Comparison of ENCODE assay signal across 23 cellular contexts in genomic region chr22:49571326-49571725, GRCh38.
"Had no signal": no experiment of that assay in that cellular context is flagged by ENCODE, and none has a peak within 500 bp of the region (broad histone marks: within the 10 kb centered on the region; RNA-seq: fewer than 3 reads in every experiment).

No MANE protein-coding gene starts in this region.

- H3K27me3 ChIP-seq: adrenal gland, gastrocnemius medialis, right atrium auricular region, uterus had no signal

- H3K27ac Mint-ChIP-seq: activated naive CD4-positive, alpha-beta T cell treated with anti-CD3 and anti-CD28 coated beads, Interleukin-2, amount 50 U/mL, for 72 hours; nephron; progenitor cell of endocrine pancreas; stimulated activated effector memory CD8-positive, alpha-beta T cell treated with anti-CD3 and anti-CD28 coated beads, Interleukin-12 subunit alpha, Interleukin-12 subunit beta, amount 100 ng/mL, for 72 hours had no signal

- H3K4me1 ChIP-seq: adrenal gland, breast epithelium, gastrocnemius medialis, uterus had no signal

- H3K4me3 Mint-ChIP-seq: activated T-cell treated with anti-CD3 and anti-CD28 coated beads, Interleukin-2, amount 50 U/mL, for 4 hours; nephron; stimulated activated effector memory CD8-positive, alpha-beta T cell treated with anti-CD3 and anti-CD28 coated beads, Interleukin-12 subunit alpha, Interleukin-12 subunit beta, amount 100 ng/mL, for 72 hours had no signal

- ATAC-seq: activated naive CD4-positive, alpha-beta T cell treated with anti-CD3 and anti-CD28 coated beads, Interleukin-2, amount 50 U/mL, for 72 hours; activated T-cell treated with anti-CD3 and anti-CD28 coated beads, Interleukin-2, amount 50 U/mL, for 4 hours; esophagus mucosa; gastrocnemius medialis; stimulated activated effector memory CD8-positive, alpha-beta T cell treated with anti-CD3 and anti-CD28 coated beads, Interleukin-12 subunit alpha, Interleukin-12 subunit beta, amount 100 ng/mL, for 72 hours had no signal

- H3K36me3 Mint-ChIP-seq: activated naive CD4-positive, alpha-beta T cell treated with anti-CD3 and anti-CD28 coated beads, Interleukin-2, amount 50 U/mL, for 72 hours; stimulated activated effector memory CD8-positive, alpha-beta T cell treated with anti-CD3 and anti-CD28 coated beads, Interleukin-12 subunit alpha, Interleukin-12 subunit beta, amount 100 ng/mL, for 72 hours had no signal

- H3K36me3 ChIP-seq: adrenal gland, breast epithelium, gastrocnemius medialis, right atrium auricular region, thoracic aorta, uterus had no signal

- DNase-seq: activated CD4-positive, alpha-beta T cell treated with anti-CD3 and anti-CD28 coated beads for 1 hour; activated CD4-positive, alpha-beta T cell treated with anti-CD3 and anti-CD28 coated beads, Interleukin-2, amount 50 U/mL, for 4 hours; activated T-cell treated with anti-CD3 and anti-CD28 coated beads, Interleukin-2, amount 50 U/mL, for 4 hours; cerebellar nuclear complex; effector CD4-positive, alpha-beta T cell; kidney glomerular epithelial cell; mesendoderm; small intestine; stimulated activated CD4-positive, alpha-beta T cell treated with anti-CD3 and anti-CD28 coated beads, Interleukin-4, amount 100 ng/mL, for 1 hour; SW 1271; T-helper 2 cell had no signal

- H3K4me3 ChIP-seq: adrenal gland, breast epithelium, gastrocnemius medialis, right atrium auricular region, thoracic aorta, uterus had no signal

- H3K9me3 ChIP-seq: adrenal gland, breast epithelium, gastrocnemius medialis, right atrium auricular region, thoracic aorta, uterus had no signal

- H3K4me1 Mint-ChIP-seq: nephron had no signal

- H3K27me3 Mint-ChIP-seq: progenitor cell of endocrine pancreas had no signal

- H3K9me3 Mint-ChIP-seq: activated naive CD4-positive, alpha-beta T cell treated with anti-CD3 and anti-CD28 coated beads, Interleukin-2, amount 50 U/mL, for 72 hours; activated T-cell treated with anti-CD3 and anti-CD28 coated beads, Interleukin-2, amount 50 U/mL, for 4 hours; nephron; stimulated activated effector memory CD8-positive, alpha-beta T cell treated with anti-CD3 and anti-CD28 coated beads, Interleukin-12 subunit alpha, Interleukin-12 subunit beta, amount 100 ng/mL, for 72 hours had no signal

- H3K27ac ChIP-seq: adrenal gland, breast epithelium, gastrocnemius medialis, right atrium auricular region, thoracic aorta, uterus, VCaP had no signal
